In the genomic region with DNA sequence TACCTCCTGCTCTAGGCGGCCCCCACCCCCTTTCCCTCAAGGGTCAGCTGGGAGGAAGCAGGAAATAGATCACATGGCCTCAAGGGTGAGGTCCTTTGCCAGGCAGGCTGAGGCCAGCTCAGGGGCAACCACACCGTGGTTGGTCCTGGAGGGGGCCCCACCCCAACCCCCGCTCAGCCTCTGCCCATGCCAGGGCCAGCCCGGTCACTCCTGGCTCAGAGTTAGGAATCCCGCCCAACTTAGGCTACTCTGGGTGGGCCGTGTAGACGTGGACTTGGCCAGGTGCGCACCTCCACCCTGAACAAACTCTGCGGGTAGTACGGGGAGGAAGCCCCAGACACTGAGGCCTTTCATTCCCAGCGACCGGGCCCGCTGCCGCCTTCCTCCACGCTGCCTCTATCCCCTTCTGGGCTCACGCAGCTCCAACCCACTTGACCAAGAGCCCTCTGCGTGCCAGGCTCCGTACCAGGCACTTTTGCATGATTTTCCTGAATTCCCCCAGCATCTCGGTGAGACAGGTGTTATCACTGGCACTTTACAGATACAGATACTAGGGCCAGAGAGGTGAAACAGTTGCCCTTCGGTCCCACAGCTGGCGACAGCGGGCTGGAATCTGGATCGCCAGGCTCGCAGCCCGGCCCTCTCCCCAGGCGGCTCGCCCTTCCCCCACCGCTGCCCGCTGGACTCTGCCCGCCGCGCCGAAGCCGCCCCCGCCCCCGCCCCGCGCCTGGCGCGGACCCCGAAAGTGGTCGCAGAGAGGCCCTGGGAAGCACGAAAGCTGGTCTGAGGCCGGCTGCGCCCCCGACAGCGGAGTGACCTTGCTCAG, we compare ENCODE assay signal across 8 cellular contexts. TPM values are rescaled to one million over a fixed set of nuclear protein-coding genes. Genes with fewer than 3 reads are reported as not detected.
DNase-seq lines count a peak whose midpoint lies in the region; ATAC-seq and TF ChIP-seq lines count a peak whose summit lies in the region.

No MANE protein-coding gene starts in this region.

- H3K4me3 ChIP-seq in BJ (ENCODE audit: low read depth, low read length), result peak overlapping the region; percentile 75
- peak overlapping the region; percentile 92 for H3K4me3 ChIP-seq in HUES48 (ENCODE audit: low read depth, low read length)
- H3K4me3 ChIP-seq in WI38 (ENCODE audit: low read depth, low read length), result peak overlapping the region; percentile 79
- peak overlapping the region; percentile 78 to 98 (median 92) for H3K4me3 ChIP-seq in esophagus muscularis mucosa

- intact Hi-C loops in esophagus muscularis mucosa (cut with DNase I), result no loop called here

- H3K4me1 Mint-ChIP-seq in naive thymus-derived CD8-positive, alpha-beta T cell, result peaks cover 3 to 22% (median 16%) of the 10 kb centered on the region in 4 donors

- no peak for TF ChIP-seq EP300 in esophagus muscularis mucosa (IDR thresholded peaks at IDR 0.05)

- POLR2A ChIA-PET in BJ (lab: Charles Lee), result interaction anchor here (0.5 kb wide), 1 partner anchor 105 kb away, joined by 3 read pairs; no protein-coding TSS in a partner anchor
- POLR2A ChIA-PET in naive thymus-derived CD8-positive, alpha-beta T cell (lab: Charles Lee), result interaction anchor here (0.8 to 8.3 kb wide), 7 partner anchors 9 to 1349 kb away, joined by 3 to 64 read pairs (median 10); a partner anchor contains a TSS

- peaks cover 0 to 23% (median 0%) of the 10 kb centered on the region in 3 donors for H3K36me3 Mint-ChIP-seq in naive thymus-derived CD8-positive, alpha-beta T cell

- TF ChIP-seq CTCF in BJ (IDR thresholded peaks at IDR 0.05; ENCODE audit: insufficient read depth, low read depth, low read length), result no peak
- no peak for TF ChIP-seq CTCF in WI38 (IDR thresholded peaks at IDR 0.05; ENCODE audit: low read depth, low read length)
- TF ChIP-seq CTCF in esophagus muscularis mucosa (IDR thresholded peaks at IDR 0.05), result no peak

- peak overlapping the region; percentile 66 for H3K9ac ChIP-seq in HUES48 (ENCODE audit: low read depth, low read length)

- no peaks in the 10 kb centered on the region for H3K9me3 ChIP-seq in HUES48 (ENCODE audit: control insufficient read depth, insufficient read depth, low read length)
- no peaks in the 10 kb centered on the region for H3K9me3 ChIP-seq in esophagus muscularis mucosa

- H3K27ac ChIP-seq in HUES48 (ENCODE audit: low read depth, low read length), result peak overlapping the region; percentile 89
- peak overlapping the region; percentile 91 to 98 (median 95) for H3K27ac ChIP-seq in esophagus muscularis mucosa (replicated peaks in 1 of 4)

- H3K9me3 Mint-ChIP-seq in naive thymus-derived CD8-positive, alpha-beta T cell, result no peaks in the 10 kb centered on the region

- H3K4me3 Mint-ChIP-seq in naive thymus-derived CD8-positive, alpha-beta T cell, result peak overlapping the region; percentile 75 to 97 (median 90)

- WGBS in esophagus muscularis mucosa, result 2% methylated on average over 16 of the region's 47 CpGs

- H3K36me3 ChIP-seq in BJ (ENCODE audit: control insufficient read depth, insufficient read depth, low read length), result peaks cover 6% of the 10 kb centered on the region
- peaks cover 30% of the 10 kb centered on the region for H3K36me3 ChIP-seq in HUES48 (ENCODE audit: control insufficient read depth, insufficient read depth, low read length)
- H3K36me3 ChIP-seq in esophagus muscularis mucosa, result peaks cover 0 to 54% (median 45%) of the 10 kb centered on the region in 4 donors

- H3K4me1 ChIP-seq in HUES48 (ENCODE audit: control insufficient read depth, insufficient read depth, low read length), result peaks cover 8% of the 10 kb centered on the region
- H3K4me1 ChIP-seq in esophagus muscularis mucosa, result peaks cover 21 to 37% (median 26%) of the 10 kb centered on the region in 4 donors

- DNase-seq in BJ (ENCODE audit: low read depth), result no peak
- no peak for DNase-seq in esophagus muscularis mucosa (ENCODE audit: extremely low spot score)
- DNase-seq in naive thymus-derived CD8-positive, alpha-beta T cell, result peak in 1 of 10 donors; percentile 28

- ATAC-seq in GM19035 (IDR thresholded peaks at IDR 0.05; ENCODE audit: unreplicated experiment), result peak; percentile 17
- ATAC-seq in naive thymus-derived CD8-positive, alpha-beta T cell, result no peak
- ATAC-seq in HG02798 (IDR thresholded peaks at IDR 0.05; ENCODE audit: poor library complexity, unreplicated experiment), result no peak
- no peak for ATAC-seq in GM18505 (IDR thresholded peaks at IDR 0.05; ENCODE audit: unreplicated experiment)

- H3K27ac Mint-ChIP-seq in naive thymus-derived CD8-positive, alpha-beta T cell, result peak overlapping the region; percentile 65 to 94 (median 84)

- H3K27me3 ChIP-seq in BJ (ENCODE audit: control insufficient read depth, insufficient read depth, low read length), result no peaks in the 10 kb centered on the region
- H3K27me3 ChIP-seq in HUES48 (ENCODE audit: control insufficient read depth, insufficient read depth, low read length), result peaks cover 5% of the 10 kb centered on the region; the same call in 1 of the 2 replicates
- H3K27me3 ChIP-seq in esophagus muscularis mucosa, result no peaks in the 10 kb centered on the region

- TF ChIP-seq POLR2A in esophagus muscularis mucosa (IDR thresholded peaks at IDR 0.05; ENCODE audit: low read depth) (no peak), GM18505 (IDR thresholded peaks at IDR 0.05; ENCODE audit: borderline replicate concordance, extremely low read depth, insufficient read depth, insufficient read length) (no peak)

- CTCF ChIA-PET in BJ (lab: Yijun Ruan, JAX), result interaction anchor here (1.1 to 4.6 kb wide), 6 partner anchors 11 to 117 kb away, joined by 3 to 38 read pairs (median 8); no protein-coding TSS in a partner anchor

- H3K27me3 Mint-ChIP-seq in naive thymus-derived CD8-positive, alpha-beta T cell, result peaks cover 0 to 1% (median 0%) of the 10 kb centered on the region in 5 donors

RNA-seq across cellular contexts. Expression of a gene that starts 0.8 kb away (rescaled TPM):
- 23.8 and 36.1 TPM in 2 replicates for polyA plus RNA-seq in BJ (2011; rRNA removed)
- polyA minus RNA-seq in BJ (2011; rRNA and poly(A)+ RNA removed), result 10.5 and 17.6 TPM in 2 replicates
- 10 to 100 TPM in 3 of 4 donors, 1 to 10 TPM in 1; 7.1 to 13.6 (median 12.8) TPM for total RNA-seq in esophagus muscularis mucosa
- total RNA-seq in naive thymus-derived CD8-positive, alpha-beta T cell, result 1 to 10 TPM; 8.4 to 8.7 TPM
- 10 to 100 TPM in 2 of 3 donors, 1 to 10 TPM in 1; 8.0 to 12.7 (median 12.3) TPM for polyA plus RNA-seq in naive thymus-derived CD8-positive, alpha-beta T cell

RNA-seq across cellular contexts. Expression of a gene that starts 8.8 kb away (rescaled TPM):
- 31.3 and 51.9 TPM in 2 replicates for polyA plus RNA-seq in BJ (2011; rRNA removed)
- polyA minus RNA-seq in BJ (2011; rRNA and poly(A)+ RNA removed), result 23.6 and 40.8 TPM in 2 replicates
- total RNA-seq in esophagus muscularis mucosa, result 10 to 100 TPM; 32.8 to 51.4 (median 40.8) TPM
- total RNA-seq in naive thymus-derived CD8-positive, alpha-beta T cell, result 10 to 100 TPM; 52.9 to 62.5 TPM
- 100 to 1,000 TPM in 2 of 3 donors, 10 to 100 TPM in 1; 90.3 to 104 (median 101) TPM for polyA plus RNA-seq in naive thymus-derived CD8-positive, alpha-beta T cell

RNA-seq across cellular contexts. Expression of a gene that starts 21.6 kb away (rescaled TPM):
- 33.7 and 35.2 TPM in 2 replicates for polyA plus RNA-seq in BJ (2011; rRNA removed)
- polyA minus RNA-seq in BJ (2011; rRNA and poly(A)+ RNA removed), result 7.9 and 8.5 TPM in 2 replicates
- 10 to 100 TPM; 43.6 to 66.6 (median 56.0) TPM for total RNA-seq in esophagus muscularis mucosa
- 10 to 100 TPM; 79.1 to 86.6 TPM for total RNA-seq in naive thymus-derived CD8-positive, alpha-beta T cell
- polyA plus RNA-seq in naive thymus-derived CD8-positive, alpha-beta T cell, result 10 to 100 TPM; 68.1 to 80.6 (median 74.3) TPM

RNA-seq across cellular contexts. Expression of a gene that starts 25.4 kb away (rescaled TPM):
- polyA plus RNA-seq in BJ (2011; rRNA removed), result 38.4 and 41.7 TPM in 2 replicates
- 13.9 and 19.1 TPM in 2 replicates for polyA minus RNA-seq in BJ (2011; rRNA and poly(A)+ RNA removed)
- 10 to 100 TPM; 25.5 to 50.0 (median 43.9) TPM for total RNA-seq in esophagus muscularis mucosa
- 10 to 100 TPM; 32.0 to 37.7 TPM for total RNA-seq in naive thymus-derived CD8-positive, alpha-beta T cell
- polyA plus RNA-seq in naive thymus-derived CD8-positive, alpha-beta T cell, result 10 to 100 TPM; 25.9 to 37.9 (median 34.3) TPM

RNA-seq across cellular contexts. Expression of a gene that starts 56.5 kb away (rescaled TPM):
- polyA plus RNA-seq in BJ (2011; rRNA removed), result 21.5 and 24.5 TPM in 2 replicates
- 16.2 and 17.2 TPM in 2 replicates for polyA minus RNA-seq in BJ (2011; rRNA and poly(A)+ RNA removed)
- 10 to 100 TPM; 35.7 to 45.4 (median 39.1) TPM for total RNA-seq in esophagus muscularis mucosa
- 10 to 100 TPM; 27.0 to 27.6 TPM for total RNA-seq in naive thymus-derived CD8-positive, alpha-beta T cell
- polyA plus RNA-seq in naive thymus-derived CD8-positive, alpha-beta T cell, result 10 to 100 TPM; 17.0 to 26.4 (median 19.1) TPM
